In genomic region chr17:8941980-8942617, GRCh38 we compare ENCODE assay signal across 15 cellular contexts. TPM values are rescaled to one million over a fixed set of nuclear protein-coding genes. Genes with fewer than 3 reads are reported as not detected.
DNase-seq lines count a peak whose midpoint lies in the region; ATAC-seq, FAIRE-seq and TF ChIP-seq lines count a peak whose summit lies in the region.
"Had no signal": no experiment of that assay in that cellular context is flagged by ENCODE, and none has a peak within 500 bp of the region (broad histone marks: within the 10 kb centered on the region; RNA-seq: fewer than 3 reads in every experiment).

No MANE protein-coding gene starts in this region.

- CTCF ChIA-PET in activated naive CD4-positive, alpha-beta T cell treated with anti-CD3 and anti-CD28 coated beads, Interleukin-2, amount 10 ng/mL, durations not matched to agents 7 days and 5 days (lab: Charles Lee) = interaction anchor here (0.8 to 1.2 kb wide), 3 partner anchors 20 to 56 kb away, joined by 3 read pairs; partner anchors contain the start of gene PIK3R5
- CTCF ChIA-PET in activated naive CD4-positive, alpha-beta T cell treated with anti-CD3 and anti-CD28 coated beads for 36 hours (lab: Charles Lee) = interaction anchor here (1.2 kb wide), 1 partner anchor 19 kb away, joined by 3 read pairs; no protein-coding TSS in a partner anchor
- CTCF ChIA-PET in GM12878 (lab: Yijun Ruan, JAX) = interaction anchor here (1.1 to 4.9 kb wide), 9 partner anchors 9 to 156 kb away, joined by 3 to 35 read pairs (median 4); no protein-coding TSS in a partner anchor

- POLR2A ChIA-PET in GM12878 (lab: Charles Lee) = interaction anchor here (0.5 to 4.7 kb wide), 12 partner anchors 10 to 1606 kb away, joined by 3 to 73 read pairs (median 4); partner anchors contain the start of gene ACAP1

- intact Hi-C loops in activated naive CD4-positive, alpha-beta T cell treated with anti-CD3 and anti-CD28 coated beads for 36 hours (cut with micrococcal nuclease) = loop anchor here (1.0 kb wide), 1 partner anchor 7 kb away; no protein-coding TSS in a partner anchor
- intact Hi-C loops in GM12878 (cut with micrococcal nuclease; ENCODE audit: unreplicated experiment) = loop anchor here (2.0 kb wide), 1 partner anchor 15 kb away; no protein-coding TSS in a partner anchor

- no peak for TF ChIP-seq RAD21 in GM12878 (IDR thresholded peaks at IDR 0.05; ENCODE audit: insufficient read depth, low read depth, low read length)

- peaks cover 74% of the 10 kb centered on the region for H3K36me3 Mint-ChIP-seq in activated naive CD4-positive, alpha-beta T cell treated with anti-CD3 and anti-CD28 coated beads, Interleukin-2, amount 10 ng/mL, durations not matched to agents 7 days and 5 days
- H3K36me3 Mint-ChIP-seq in activated naive CD4-positive, alpha-beta T cell treated with anti-CD3 and anti-CD28 coated beads for 36 hours (ENCODE audit: low read depth) = peaks cover 20% of the 10 kb centered on the region
- H3K36me3 Mint-ChIP-seq in T-helper 2 cell treated with Interferon-gamma antibody and Interleukin-4, amounts not matched to agents 5 μg/mL and 100 μg/mL, for 36 hours (ENCODE audit: low read depth) = peaks cover 58% of the 10 kb centered on the region

- H3K4me3 Mint-ChIP-seq in activated naive CD4-positive, alpha-beta T cell treated with anti-CD3 and anti-CD28 coated beads, Interleukin-2, amount 10 ng/mL, durations not matched to agents 7 days and 5 days = peak overlapping the region; percentile 69
- H3K4me3 Mint-ChIP-seq in activated naive CD4-positive, alpha-beta T cell treated with anti-CD3 and anti-CD28 coated beads for 36 hours = no peak overlapping the region
- peak overlapping the region; percentile 84 for H3K4me3 Mint-ChIP-seq in T-helper 2 cell treated with Interferon-gamma antibody and Interleukin-4, amounts not matched to agents 5 μg/mL and 100 μg/mL, for 36 hours

- WGBS in GM12878 (ENCODE audit: insufficient coverage, insufficient replicate concordance, low lambda C conversion rate, missing lambda C conversion rate) = 11% methylated on average over 8 of the region's 8 CpGs

- SMC1A ChIA-PET in GM12878 (lab: Charles Lee; ENCODE audit: uncharacterized antibody, unreplicated experiment) = interaction anchor here (0.8 to 19.3 kb wide), 8 partner anchors 15 to 349 kb away, joined by 3 to 345 read pairs (median 5); partner anchors contain the start of gene PIK3R5

- H4K20me1 ChIP-seq in GM12878 (ENCODE audit: control insufficient read depth, insufficient read depth) = no peaks in the 10 kb centered on the region

- ATAC-seq in GM12878 = peak; percentile 40
- ATAC-seq in stimulated activated naive CD8-positive, alpha-beta T cell treated with anti-CD3 and anti-CD28 coated beads, Interleukin-15, Interleukin-2, amounts not matched to agents 100 U/mL and 50 U/mL, for 24 hours = peak; percentile 26
- ATAC-seq: A549 had no signal

- no peak overlapping the region; the same call in 1 of the 2 replicates for H3K9ac ChIP-seq in GM12878 (ENCODE audit: control insufficient read depth, insufficient read depth, low read length)
- H3K9ac ChIP-seq: SK-N-SH had no signal

- no peak overlapping the region for H2AFZ ChIP-seq in GM12878 (ENCODE audit: control insufficient read depth, low read depth, low read length)

- H3K27me3 ChIP-seq in GM12878 (replicated peaks in 1 of 2; ENCODE audit: control insufficient read depth in 2 of 2, insufficient read depth in 2 of 2, low read length in 1 of 2) (no peaks in the 10 kb centered on the region), WERI-Rb-1 (ENCODE audit: insufficient read depth, low read depth, severe bottlenecking) (no peaks in the 10 kb centered on the region)

- RAD21 ChIA-PET in GM12878 (lab: Charles Lee; ENCODE audit: unreplicated experiment) = interaction anchor here (0.6 to 7.9 kb wide), 11 partner anchors 13 to 85 kb away, joined by 3 to 122 read pairs (median 3); no protein-coding TSS in a partner anchor

- H3K27ac Mint-ChIP-seq in activated naive CD4-positive, alpha-beta T cell treated with anti-CD3 and anti-CD28 coated beads, Interleukin-2, amount 10 ng/mL, durations not matched to agents 7 days and 5 days = peak overlapping the region; percentile 100
- H3K27ac Mint-ChIP-seq in activated naive CD4-positive, alpha-beta T cell treated with anti-CD3 and anti-CD28 coated beads for 36 hours = no peak overlapping the region
- peak overlapping the region; percentile 98 for H3K27ac Mint-ChIP-seq in T-helper 2 cell treated with Interferon-gamma antibody and Interleukin-4, amounts not matched to agents 5 μg/mL and 100 μg/mL, for 36 hours

- H3K4me3 ChIP-seq in GM12878 (no peak overlapping the region), WERI-Rb-1 (ENCODE audit: low read depth, low read length) (no peak overlapping the region)
- H3K4me3 ChIP-seq: A549, suprapubic skin had no signal

- peaks cover 97% of the 10 kb centered on the region for H3K4me1 Mint-ChIP-seq in activated naive CD4-positive, alpha-beta T cell treated with anti-CD3 and anti-CD28 coated beads, Interleukin-2, amount 10 ng/mL, durations not matched to agents 7 days and 5 days
- H3K4me1 Mint-ChIP-seq in activated naive CD4-positive, alpha-beta T cell treated with anti-CD3 and anti-CD28 coated beads for 36 hours (ENCODE audit: low read depth) = peaks cover 68% of the 10 kb centered on the region
- H3K4me1 Mint-ChIP-seq in T-helper 2 cell treated with Interferon-gamma antibody and Interleukin-4, amounts not matched to agents 5 μg/mL and 100 μg/mL, for 36 hours (ENCODE audit: low read depth) = peaks cover 66% of the 10 kb centered on the region

- no peak for TF ChIP-seq EP300 in GM12878 (IDR thresholded peaks at IDR 0.05; ENCODE audit: borderline replicate concordance in 1 of 2, control insufficient read depth in 1 of 2, low read depth in 2 of 2, low read length in 2 of 2)

- peaks cover 71% of the 10 kb centered on the region for H3K79me2 ChIP-seq in GM12878 (ENCODE audit: control insufficient read depth, insufficient read depth, low read length)

- BruUV-seq in GM12878 (replicated peaks; lab: Mats Ljungman, UMichigan) = no TSS peak

- H3K9me3 ChIP-seq in GM12878 (replicated peaks; ENCODE audit: control insufficient read depth, insufficient read depth, low read length) (peaks cover 6% of the 10 kb centered on the region; the same call in 2 of the 3 replicates), WERI-Rb-1 (ENCODE audit: severe bottlenecking) (no peaks in the 10 kb centered on the region)
- H3K9me3 ChIP-seq: SK-N-SH, suprapubic skin had no signal

- TF ChIP-seq CTCF in GM12878 (IDR thresholded peaks at IDR 0.05 in 2 of 3, conservative IDR thresholded peaks at IDR 0.05 in 1 of 3; ENCODE audit: control insufficient read depth in 2 of 3, extremely low read depth in 1 of 3, insufficient read depth in 1 of 3, low read depth in 3 of 3, low read length in 3 of 3) (no peak), WERI-Rb-1 (IDR thresholded peaks at IDR 0.05; ENCODE audit: low read depth, low read length) (no peak)

- no peaks in the 10 kb centered on the region for H3K27me3 Mint-ChIP-seq in activated naive CD4-positive, alpha-beta T cell treated with anti-CD3 and anti-CD28 coated beads, Interleukin-2, amount 10 ng/mL, durations not matched to agents 7 days and 5 days
- no peaks in the 10 kb centered on the region for H3K27me3 Mint-ChIP-seq in activated naive CD4-positive, alpha-beta T cell treated with anti-CD3 and anti-CD28 coated beads for 36 hours (ENCODE audit: low read depth)
- no peaks in the 10 kb centered on the region for H3K27me3 Mint-ChIP-seq in T-helper 2 cell treated with Interferon-gamma antibody and Interleukin-4, amounts not matched to agents 5 μg/mL and 100 μg/mL, for 36 hours (ENCODE audit: low read depth)

- FAIRE-seq in GM12878 (lab: Jason Lieb, UNC) = no peak
- FAIRE-seq: A549 had no signal

- peak overlapping the region; percentile 86 for H3K4me2 ChIP-seq in GM12878 (ENCODE audit: control insufficient read depth, insufficient read depth)
- H3K4me2 ChIP-seq: A549, SK-N-SH had no signal

- no peak; the same call in 1 of the 2 replicates for TF ChIP-seq POLR2A in GM12878 (IDR thresholded peaks at IDR 0.05; ENCODE audit: low read depth, low read length)

- peaks cover 46% of the 10 kb centered on the region for H3K4me1 ChIP-seq in GM12878 (ENCODE audit: control insufficient read depth, insufficient read depth, low read length)
- H3K4me1 ChIP-seq: A549, suprapubic skin had no signal

- H3K9me3 Mint-ChIP-seq in activated naive CD4-positive, alpha-beta T cell treated with anti-CD3 and anti-CD28 coated beads, Interleukin-2, amount 10 ng/mL, durations not matched to agents 7 days and 5 days = peaks cover 5% of the 10 kb centered on the region
- H3K9me3 Mint-ChIP-seq in activated naive CD4-positive, alpha-beta T cell treated with anti-CD3 and anti-CD28 coated beads for 36 hours = peaks cover 4% of the 10 kb centered on the region
- H3K9me3 Mint-ChIP-seq in T-helper 2 cell treated with Interferon-gamma antibody and Interleukin-4, amounts not matched to agents 5 μg/mL and 100 μg/mL, for 36 hours = peaks cover 4% of the 10 kb centered on the region

- H3K36me3 ChIP-seq in GM12878 (ENCODE audit: control insufficient read depth in 2 of 2, insufficient read depth in 2 of 2, low read length in 1 of 2) (peaks cover 20 to 23% of the 10 kb centered on the region in 2 experiments; a peak in 3 of 4 replicates), WERI-Rb-1 (no peaks in the 10 kb centered on the region)
- H3K36me3 ChIP-seq: suprapubic skin had no signal

- peak overlapping the region; percentile 94 for H3K27ac ChIP-seq in GM12878 (ENCODE audit: control insufficient read depth, insufficient read depth)
- no peak overlapping the region for H3K27ac ChIP-seq in WERI-Rb-1
- H3K27ac ChIP-seq: A549, epithelial cell of prostate, suprapubic skin had no signal

- in situ Hi-C loops in GM12878 (cut with MboI) = no loop called here

- peak; percentile 63 for DNase-seq in activated naive CD4-positive, alpha-beta T cell treated with anti-CD3 and anti-CD28 coated beads, Interleukin-2, amount 10 ng/mL, durations not matched to agents 7 days and 5 days
- no peak for DNase-seq in activated naive CD4-positive, alpha-beta T cell treated with anti-CD3 and anti-CD28 coated beads for 36 hours
- DNase-seq in T-helper 2 cell treated with Interferon-gamma antibody and Interleukin-4, amounts not matched to agents 5 μg/mL and 100 μg/mL, for 36 hours (ENCODE audit: low spot score) = no peak
- DNase-seq in GM12878 (ENCODE audit: low read depth, low spot score) (no peak), amniotic stem cell (lab: John Stamatoyannopoulos, UW) (no peak), NCI-H748 (lab: John Stamatoyannopoulos, UW; ENCODE audit: unreplicated experiment) (no peak), WERI-Rb-1 (no peak)
- DNase-seq in stimulated activated naive CD8-positive, alpha-beta T cell treated with anti-CD3 and anti-CD28 coated beads, Interleukin-15, Interleukin-2, amounts not matched to agents 100 U/mL and 50 U/mL, for 24 hours = peak; percentile 63
- DNase-seq: NCI-H1436 treated with DMSO at 0.1 percent for 48 hours, NCI-H774, SK-N-SH had no signal

RNA-seq across cellular contexts. Expression of gene PIK3R5, which starts 23.4 kb away (rescaled TPM):
- total RNA-seq in activated naive CD4-positive, alpha-beta T cell treated with anti-CD3 and anti-CD28 coated beads for 36 hours = 10 to 100 TPM; 15.9 to 18.1 TPM
- total RNA-seq in GM12878 (2013; cell fraction: nucleolus; rRNA removed) = 260 and 296 TPM in 2 replicates
- total RNA-seq in GM12878 (2014; rRNA removed) (36.8 and 39.5 TPM in 2 replicates), GM12878 (2014; rRNA removed; fragmentation: Illumina TruSeq; extraction: Trizol) (24.7 and 26.5 TPM in 2 replicates), GM12878 (2021) (50.8 and 51.2 TPM in 2 replicates)
- polyA plus RNA-seq in GM12878 (2011; ENCODE audit: low read depth) = 25.1 TPM
- polyA plus RNA-seq in GM12878 (2011; rRNA removed) (34.3 and 43.9 TPM in 2 replicates), GM12878 (2014; fragmentation: Illumina TruSeq; extraction: Trizol) (27.3 and 34.2 TPM in 2 replicates), GM12878 (2014; fragmentation: Nextera tagmentation; extraction: Ambion mirVana) (1 to 10 TPM; 9.5 to 9.6 TPM), GM12878 (2014; rRNA removed) (32.9 and 33.5 TPM in 2 replicates), GM12878 (2016; fragmentation: Nextera tagmentation; extraction: Ambion mirVana) (10 to 100 TPM; 36.9 to 39.5 TPM)
- 42.7 and 45.7 TPM in 2 replicates for polyA plus RNA-seq in GM12878 (2011; cell fraction: cytosol; rRNA removed)
- polyA plus RNA-seq in GM12878 (2011; cell fraction: nucleus; rRNA removed) = 155 and 160 TPM in 2 replicates
- 44.1 and 46.7 TPM in 2 replicates for polyA plus RNA-seq in GM12878 (2012)
- polyA minus RNA-seq in GM12878 (2011; rRNA and poly(A)+ RNA removed) = 48.9 and 95.6 TPM in 2 replicates
- polyA minus RNA-seq in GM12878 (2011; cell fraction: cytosol; rRNA and poly(A)+ RNA removed) = 32.6 and 35.1 TPM in 2 replicates
- polyA minus RNA-seq in GM12878 (2011; cell fraction: nucleus; rRNA and poly(A)+ RNA removed) = 48.0 and 66.0 TPM in 2 replicates
- total RNA-seq: lung microvascular endothelial cell had no signal
- polyA plus RNA-seq: SK-N-SH had no signal

Comparison
In these comparisons a context has a peak if more than half of its experiments do, and no peak if none do; other contexts are left out.
1. DNase-seq: peak in activated naive CD4-positive, alpha-beta T cell treated with anti-CD3 and anti-CD28 coated beads, Interleukin-2, amount 10 ng/mL, durations not matched to agents 7 days and 5 days (single experiment) and stimulated activated naive CD8-positive, alpha-beta T cell treated with anti-CD3 and anti-CD28 coated beads, Interleukin-15, Interleukin-2, amounts not matched to agents 100 U/mL and 50 U/mL, for 24 hours (single experiment); none in activated naive CD4-positive, alpha-beta T cell treated with anti-CD3 and anti-CD28 coated beads for 36 hours (single experiment), T-helper 2 cell treated with Interferon-gamma antibody and Interleukin-4, amounts not matched to agents 5 μg/mL and 100 μg/mL, for 36 hours (single experiment), GM12878 (single experiment), amniotic stem cell (single experiment), NCI-H748 (single experiment) and WERI-Rb-1 (single experiment).